8 cellular contexts compared by ENCODE assay signal in the genomic region with DNA sequence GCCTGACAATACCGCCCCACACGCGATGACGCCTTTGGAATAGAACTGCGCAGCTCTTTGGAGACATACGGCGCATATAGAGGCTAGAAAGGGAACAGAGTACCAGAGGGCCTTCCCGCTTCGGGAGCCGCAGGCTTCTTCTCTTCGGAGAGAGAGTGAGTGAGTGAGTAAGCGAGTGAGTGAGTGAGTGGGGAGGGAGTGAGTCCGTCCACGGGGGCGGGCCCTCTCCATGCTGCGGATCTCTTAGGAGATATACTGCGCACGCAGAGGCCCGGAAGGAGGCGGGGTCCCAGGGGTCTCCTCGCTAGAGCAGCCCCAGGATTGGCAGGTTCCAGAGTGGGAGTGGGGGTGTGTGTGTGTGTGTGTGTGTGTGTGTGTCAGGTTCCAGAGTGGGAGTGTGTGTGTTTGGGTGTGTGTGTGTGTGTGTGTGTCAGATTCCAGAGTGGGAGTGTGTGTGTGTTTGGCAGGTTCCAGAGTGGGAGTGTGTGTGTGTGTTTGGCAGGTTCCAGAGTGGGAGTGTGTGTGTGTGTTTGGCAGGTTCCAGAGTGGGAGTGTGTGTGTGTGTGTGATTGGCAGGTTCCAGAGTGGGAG.
DNase-seq lines count a peak whose midpoint lies in the region; ATAC-seq and TF ChIP-seq lines count a peak whose summit lies in the region.

No MANE protein-coding gene starts in this region.

- H3K4me3 ChIP-seq in PC-9 (peak overlapping the region; percentile 40; the same call in 1 of the 2 replicates), esophagus muscularis mucosa (peak overlapping the region; percentile 66 to 76 (median 70)), mucosa of stomach (ENCODE audit: low read length) (peak overlapping the region; percentile 63)

- 0 out of 2 replicates have a peak, but pooled peaks cover 3% of the 10 kb centered on the region for H3K4me1 ChIP-seq in PC-9 (replicated peaks; ENCODE audit: insufficient read depth)
- H3K4me1 ChIP-seq in esophagus muscularis mucosa, result peaks cover 19 to 41% (median 26%) of the 10 kb centered on the region in 4 donors
- H3K4me1 ChIP-seq in mucosa of stomach (ENCODE audit: control insufficient read depth, insufficient read depth, low read length), result peaks cover 23% of the 10 kb centered on the region

- H3K27ac Mint-ChIP-seq in CD4-positive, alpha-beta T cell, result peak overlapping the region; percentile 89
- H3K27ac Mint-ChIP-seq in activated T-cell treated with anti-CD3 and anti-CD28 coated beads, Interleukin-2, amount 50 U/mL, for 72 hours, result peak overlapping the region; percentile 90

- no peak overlapping the region for H2AFZ ChIP-seq in PC-9

- intact Hi-C loops in CD4-positive, alpha-beta T cell (cut with DNase I, micrococcal nuclease), result loop anchor here (2.0 to 10.0 kb wide), 6 partner anchors 95 to 1110 kb away; a partner anchor contains a TSS
- intact Hi-C loops in PC-9 (cut with micrococcal nuclease; ENCODE audit: unreplicated experiment), result no loop called here
- intact Hi-C loops in esophagus muscularis mucosa (cut with DNase I), result loop anchor here (2.0 to 5.0 kb wide), 2 partner anchors 18 to 40 kb away; no protein-coding TSS in a partner anchor

- BruUV-seq in PC-9 (replicated peaks; lab: Mats Ljungman, UMichigan), result no TSS peak

- H3K27ac ChIP-seq in CD4-positive, alpha-beta T cell (ENCODE audit: low read depth, low read length), result peak overlapping the region; percentile 68
- H3K27ac ChIP-seq in PC-9 (peak overlapping the region; percentile 26; the same call in 1 of the 2 replicates), esophagus muscularis mucosa (replicated peaks in 1 of 4) (peak overlapping the region; percentile 79 to 90 (median 87))

- TF ChIP-seq CTCF in CD4-positive, alpha-beta T cell (IDR thresholded peaks at IDR 0.05), result no peak
- TF ChIP-seq CTCF in PC-9 (conservative IDR thresholded peaks at IDR 0.05) (no peak), esophagus muscularis mucosa (IDR thresholded peaks at IDR 0.05) (no peak)

- no peaks in the 10 kb centered on the region for H4K20me1 ChIP-seq in PC-9 (ENCODE audit: insufficient read depth)

- no peaks in the 10 kb centered on the region for H3K79me2 ChIP-seq in PC-9 (ENCODE audit: low read depth)

- CTCF ChIA-PET in CD4-positive, alpha-beta T cell (lab: Charles Lee), result interaction anchor here (0.5 kb wide), 1 partner anchor 293 kb away, joined by 5 read pairs; no protein-coding TSS in a partner anchor
- CTCF ChIA-PET in PC-9 (lab: Charles Lee), result interaction anchor here (0.6 kb wide), 1 partner anchor 98 kb away, joined by 4 read pairs; no protein-coding TSS in a partner anchor

- H3K9ac ChIP-seq in mucosa of stomach (ENCODE audit: low read length), result no peak overlapping the region

- peak; percentile 63 for ATAC-seq in CD4-positive, alpha-beta T cell (ENCODE audit: poor library complexity)
- peak; percentile 20 for ATAC-seq in GM19468 (IDR thresholded peaks at IDR 0.05; ENCODE audit: extremely low read depth, unreplicated experiment)
- ATAC-seq in activated T-cell treated with anti-CD3 and anti-CD28 coated beads, Interleukin-2, amount 50 U/mL, for 72 hours (replicated peaks in 1 of 2), result peak; percentile 80 to 82

- H3K4me2 ChIP-seq in PC-9, result peak overlapping the region; percentile 64

- H3K36me3 ChIP-seq in PC-9 (ENCODE audit: low read depth), result no peaks in the 10 kb centered on the region
- no peaks in the 10 kb centered on the region for H3K36me3 ChIP-seq in esophagus muscularis mucosa
- H3K36me3 ChIP-seq in mucosa of stomach (ENCODE audit: control insufficient read depth, insufficient read depth, low read length), result no peaks in the 10 kb centered on the region

- H3K9me3 Mint-ChIP-seq in CD4-positive, alpha-beta T cell, result no peaks in the 10 kb centered on the region
- H3K9me3 Mint-ChIP-seq in activated T-cell treated with anti-CD3 and anti-CD28 coated beads, Interleukin-2, amount 50 U/mL, for 72 hours, result no peaks in the 10 kb centered on the region

- WGBS in esophagus muscularis mucosa, result 0% methylated on average over 16 of the region's 21 CpGs

- H3K36me3 Mint-ChIP-seq in CD4-positive, alpha-beta T cell (ENCODE audit: low read depth), result peaks cover 10% of the 10 kb centered on the region
- H3K36me3 Mint-ChIP-seq in activated T-cell treated with anti-CD3 and anti-CD28 coated beads, Interleukin-2, amount 50 U/mL, for 72 hours (ENCODE audit: insufficient read depth in 2 of 2), result no peaks in the 10 kb centered on the region

- H3F3A ChIP-seq in PC-9 (ENCODE audit: insufficient read depth, low read depth), result no peaks in the 10 kb centered on the region; the same call in 1 of the 2 replicates

- no peak for TF ChIP-seq EP300 in esophagus muscularis mucosa (IDR thresholded peaks at IDR 0.05)

- H3K4me3 Mint-ChIP-seq in CD4-positive, alpha-beta T cell, result peak overlapping the region; percentile 95
- peak overlapping the region; percentile 86 to 91 for H3K4me3 Mint-ChIP-seq in activated T-cell treated with anti-CD3 and anti-CD28 coated beads, Interleukin-2, amount 50 U/mL, for 72 hours

- peaks cover 9% of the 10 kb centered on the region for H3K27me3 Mint-ChIP-seq in CD4-positive, alpha-beta T cell
- peaks cover 26% of the 10 kb centered on the region for H3K27me3 Mint-ChIP-seq in activated T-cell treated with anti-CD3 and anti-CD28 coated beads, Interleukin-2, amount 50 U/mL, for 72 hours (ENCODE audit: low read depth)

- no peaks in the 10 kb centered on the region for H3K9me2 ChIP-seq in PC-9 (ENCODE audit: insufficient read depth)

- peak; percentile 74 to 85 (median 83) for DNase-seq in CD4-positive, alpha-beta T cell
- DNase-seq in HS-27A (ENCODE audit: low read depth), result peak; percentile 74
- DNase-seq in PC-9, result peak; percentile 63 to 83
- DNase-seq in activated T-cell treated with anti-CD3 and anti-CD28 coated beads, Interleukin-2, amount 50 U/mL, for 72 hours, result peak; percentile 93 to 95
- DNase-seq in esophagus muscularis mucosa (ENCODE audit: extremely low spot score), result peak; percentile 98
- DNase-seq in stimulated activated CD8-positive, alpha-beta memory T cell treated with anti-CD3 and anti-CD28 coated beads, Interleukin-4, amount 100 ng/mL, for 24 hours (ENCODE audit: low read depth), result peak; percentile 84

- TF ChIP-seq POLR2A in esophagus muscularis mucosa (IDR thresholded peaks at IDR 0.05; ENCODE audit: low read depth), result no peak

- peaks cover 18% of the 10 kb centered on the region for H3K4me1 Mint-ChIP-seq in CD4-positive, alpha-beta T cell (ENCODE audit: low read depth)
- H3K4me1 Mint-ChIP-seq in activated T-cell treated with anti-CD3 and anti-CD28 coated beads, Interleukin-2, amount 50 U/mL, for 72 hours (ENCODE audit: low read depth), result peaks cover 42% of the 10 kb centered on the region

- peaks cover 7% of the 10 kb centered on the region for H3K27me3 ChIP-seq in CD4-positive, alpha-beta T cell (ENCODE audit: control insufficient read depth, insufficient read depth, low read length)
- H3K27me3 ChIP-seq in PC-9 (ENCODE audit: insufficient read depth, low read depth) (no peaks in the 10 kb centered on the region), esophagus muscularis mucosa (no peaks in the 10 kb centered on the region), mucosa of stomach (ENCODE audit: control insufficient read depth, insufficient read depth, low read length) (no peaks in the 10 kb centered on the region)

- H3K9me3 ChIP-seq in CD4-positive, alpha-beta T cell (ENCODE audit: control insufficient read depth, low read length), result no peaks in the 10 kb centered on the region
- no peaks in the 10 kb centered on the region for H3K9me3 ChIP-seq in PC-9 (ENCODE audit: insufficient read depth, low read depth)
- no peaks in the 10 kb centered on the region for H3K9me3 ChIP-seq in esophagus muscularis mucosa
- no peaks in the 10 kb centered on the region for H3K9me3 ChIP-seq in mucosa of stomach (ENCODE audit: control insufficient read depth, low read length)

- POLR2A ChIA-PET in CD4-positive, alpha-beta T cell (lab: Charles Lee), result interaction anchor here (0.5 to 1.9 kb wide), 7 partner anchors 14 to 1293 kb away, joined by 3 to 13 read pairs (median 3); a partner anchor contains a TSS
- POLR2A ChIA-PET in PC-9 (lab: Charles Lee; ENCODE audit: unreplicated experiment), result no interaction called here

Comparison
In these comparisons a context has a peak if more than half of its experiments do, and no peak if none do; other contexts are left out.
1. Peak in every context shown above with its lines: DNase-seq, ATAC-seq, H3K4me3 ChIP-seq and H3K27ac ChIP-seq.
2. ATAC-seq: peak in every context shown above with its lines; median percentile 81 in activated T-cell treated with anti-CD3 and anti-CD28 coated beads, Interleukin-2, amount 50 U/mL, for 72 hours; 63 in CD4-positive, alpha-beta T cell; 20 in GM19468.
3. H3K27ac ChIP-seq: peak in every context shown above with its lines; median percentile 87 in esophagus muscularis mucosa; 68 in CD4-positive, alpha-beta T cell; 26 in PC-9.